ENCODE assay signal across 8 cellular contexts in genomic region chr1:16009030-16009460, GRCh38. TPM values are rescaled to one million over a fixed set of nuclear protein-coding genes. Genes with fewer than 3 reads are reported as not detected.
DNase-seq lines count a peak whose midpoint lies in the region; ATAC-seq, FAIRE-seq and TF ChIP-seq lines count a peak whose summit lies in the region.

No MANE protein-coding gene starts in this region.

- H3K27me3 Mint-ChIP-seq in CD14-positive monocyte (ENCODE audit: low read depth in 3 of 3), result peaks cover 6 to 11% (median 6%) of the 10 kb centered on the region in 3 donors

- H2BK12ac ChIP-seq in H1 (ENCODE audit: low read depth, low read length), result peak overlapping the region; percentile 94; the same call in 1 of the 2 replicates

- no peaks in the 10 kb centered on the region for H3K79me2 ChIP-seq in H1 (ENCODE audit: control insufficient read depth in 1 of 2, insufficient read depth in 2 of 2, low read length in 2 of 2)

- no peak overlapping the region for H4K91ac ChIP-seq in H1 (replicated peaks; ENCODE audit: insufficient read length, low read length)

- H3K4me2 ChIP-seq in H1 (ENCODE audit: insufficient read depth in 1 of 2, low read depth in 2 of 2, low read length in 2 of 2), result no peak overlapping the region

- POLR2A ChIA-PET in HEK293 (lab: Yijun Ruan, JAX) (no interaction called here), H1 (lab: Charles Lee; ENCODE audit: partially characterized antibody) (no interaction called here)

- no peak overlapping the region for H3K18ac ChIP-seq in H1 (ENCODE audit: extremely low read depth, low read length)

- no peak overlapping the region for H3K14ac ChIP-seq in H1 (ENCODE audit: insufficient read length)

- FAIRE-seq in H1 (lab: Jason Lieb, UNC), result peak; percentile 84

- H3K4me3 Mint-ChIP-seq in CD14-positive monocyte, result no peak overlapping the region

- no peak overlapping the region for H3K56ac ChIP-seq in H1 (replicated peaks; ENCODE audit: insufficient read length, low read depth, low read length)

- H2BK5ac ChIP-seq in H1 (ENCODE audit: low read depth, low read length), result peak overlapping the region; percentile 37; the same call in 1 of the 2 replicates

- H4K8ac ChIP-seq in H1 (ENCODE audit: extremely low read depth, insufficient read depth, low read length), result no peak overlapping the region

- H3K23ac ChIP-seq in H1 (ENCODE audit: insufficient read length), result no peak overlapping the region

- no peak overlapping the region for H2AK5ac ChIP-seq in H1 (ENCODE audit: low read depth, low read length)

- H3K4me1 ChIP-seq in HEK293 (ENCODE audit: control insufficient read depth, insufficient read depth, low read length), result no peaks in the 10 kb centered on the region
- peaks cover 3 to 14% (median 10%) of the 10 kb centered on the region in 4 experiments for H3K4me1 ChIP-seq in H1 (replicated peaks in 1 of 4; ENCODE audit: control insufficient read depth in 3 of 4, insufficient read depth in 4 of 4, low read length in 3 of 4)

- no peaks in the 10 kb centered on the region for H3K9me3 ChIP-seq in HEK293 (ENCODE audit: control insufficient read depth, insufficient read depth, low read depth, low read length)
- no peaks in the 10 kb centered on the region for H3K9me3 ChIP-seq in H1 (ENCODE audit: insufficient read depth in 2 of 2, low read depth in 1 of 2, low read length in 1 of 2)

- no peak overlapping the region for H3K4ac ChIP-seq in H1 (replicated peaks; ENCODE audit: insufficient read length, low read depth, low read length)

- H3K27ac ChIP-seq in HEK293 (ENCODE audit: extremely low read depth, low read depth, low read length), result no peak overlapping the region
- H3K27ac ChIP-seq in H1 (ENCODE audit: low read depth, low read length), result no peak overlapping the region

- no peak for ATAC-seq in HG03025 (IDR thresholded peaks at IDR 0.05; ENCODE audit: low FRiP score, unreplicated experiment)

- H3K4me1 Mint-ChIP-seq in CD14-positive monocyte, result peaks cover 9% of the 10 kb centered on the region

- TF ChIP-seq RAD21 in H1 (IDR thresholded peaks at IDR 0.05 in 1 of 2, conservative IDR thresholded peaks at IDR 0.05 in 1 of 2; ENCODE audit: low read depth in 2 of 2, low read length in 2 of 2), result peak; percentile 99

- H3K9me3 Mint-ChIP-seq in CD14-positive monocyte, result no peaks in the 10 kb centered on the region

- H4K20me1 ChIP-seq in H1 (replicated peaks in 1 of 2; ENCODE audit: control insufficient read depth in 1 of 2, insufficient read depth in 2 of 2, low read length in 2 of 2), result no peaks in the 10 kb centered on the region

- no peak for TF ChIP-seq POLR2A in H1 (IDR thresholded peaks at IDR 0.05; ENCODE audit: control extremely low read depth in 1 of 2, low read depth in 2 of 2, low read length in 2 of 2)

- no peaks in the 10 kb centered on the region; the same call in 1 of the 2 replicates for H3K23me2 ChIP-seq in H1 (ENCODE audit: low read depth, low read length)

- peak; percentile 79 for DNase-seq in CD14-positive monocyte (ENCODE audit: low spot score)
- DNase-seq in NCI-H774 (lab: John Stamatoyannopoulos, UW), result peak; percentile 2
- DNase-seq in activated CD8-positive, alpha-beta memory T cell treated with anti-CD3 and anti-CD28 coated beads for 4 hours (ENCODE audit: low read depth in 2 of 2), result peak; percentile 56
- DNase-seq in H1 (ENCODE audit: low read depth in 1 of 2, low spot score in 2 of 2), result peak; percentile 64 to 98
- DNase-seq in mucosa of gallbladder (ENCODE audit: low spot score), result peak; percentile 79
- peak; percentile 91 for DNase-seq in stimulated activated CD8-positive, alpha-beta memory T cell treated with anti-CD3 and anti-CD28 coated beads, Interleukin-4, amount 100 ng/mL, for 48 hours

- intact Hi-C loops in CD14-positive monocyte (cut with micrococcal nuclease), result loop anchor here (2.0 to 10.0 kb wide), 3 partner anchors 24 to 176 kb away; no protein-coding TSS in a partner anchor

- H3K27ac Mint-ChIP-seq in CD14-positive monocyte, result no peak overlapping the region

- no peak for TF ChIP-seq EP300 in H1 (IDR thresholded peaks at IDR 0.05; ENCODE audit: borderline replicate concordance in 1 of 2, low read depth in 2 of 2, low read length in 2 of 2)

- H3K36me3 ChIP-seq in HEK293 (ENCODE audit: control insufficient read depth in 2 of 2, insufficient read depth in 1 of 2, low read length in 2 of 2) (no peaks in the 10 kb centered on the region), H1 (ENCODE audit: control insufficient read depth in 2 of 4, insufficient read depth in 4 of 4, low read length in 3 of 4) (no peaks in the 10 kb centered on the region)

- H2BK15ac ChIP-seq in H1 (ENCODE audit: low read length), result no peak overlapping the region

- no peaks in the 10 kb centered on the region for H3K79me1 ChIP-seq in H1 (ENCODE audit: low read depth, low read length)

- CTCF ChIA-PET in HEK293 (lab: Yijun Ruan, JAX) (interaction anchor here (0.6 to 4.7 kb wide), 25 partner anchors 8 to 971 kb away, joined by 3 to 47 read pairs (median 4); partner anchors contain the start of genes FAM131C and HSPB7), H1 (lab: Charles Lee; ENCODE audit: partially characterized antibody) (interaction anchor here (0.6 to 8.9 kb wide), 37 partner anchors 7 to 218 kb away, joined by 3 to 74 read pairs (median 6); partner anchors contain the start of genes CLCNKA, CLCNKB and HSPB7)

- H3K27me3 ChIP-seq in H1 (replicated peaks in 1 of 4; ENCODE audit: control insufficient read depth in 3 of 4, extremely low read depth in 1 of 4, insufficient read depth in 3 of 4, low read length in 3 of 4), result no peaks in the 10 kb centered on the region; a peak in 1 of 7 replicates

- 1% methylated on average over 4 of the region's 4 CpGs; no CpG with 5 or more reads in 1 of the 2 experiments for WGBS in H1 (ENCODE audit: extremely low coverage in 1 of 2, insufficient coverage in 1 of 2, insufficient read length in 1 of 2, insufficient replicate concordance in 2 of 2, low coverage in 1 of 2, low lambda C conversion rate in 2 of 2, missing lambda C conversion rate in 1 of 2), 2 experiments

- TF ChIP-seq CTCF in CD14-positive monocyte (IDR thresholded peaks at IDR 0.05) (peak; percentile 99), HEK293 (tag by site-specific recombination; IDR thresholded peaks at IDR 0.05) (peak; percentile 84), H1 (IDR thresholded peaks at IDR 0.05; ENCODE audit: control extremely low read depth in 1 of 3, insufficient read depth in 1 of 3, low read depth in 1 of 3, low read length in 3 of 3) (peak; percentile 96 to 100 (median 96))

- no peak overlapping the region for H2BK20ac ChIP-seq in H1 (ENCODE audit: low read length)

- no peak overlapping the region for H4K5ac ChIP-seq in H1 (ENCODE audit: insufficient read length, low read depth, low read length)

- H2AFZ ChIP-seq in H1 (ENCODE audit: low read length), result no peak overlapping the region

- H2BK120ac ChIP-seq in H1 (replicated peaks; ENCODE audit: low read depth, low read length), result no peak overlapping the region

- H3K9ac ChIP-seq in H1 (replicated peaks in 1 of 4; ENCODE audit: extremely low read depth in 1 of 4, low read depth in 3 of 4, low read length in 3 of 4), result no peak overlapping the region

- H3K4me3 ChIP-seq in HEK293 (ENCODE audit: low read depth, low read length) (no peak overlapping the region), H1 (ENCODE audit: extremely low read depth in 1 of 4, insufficient read depth in 2 of 4, low read depth in 3 of 4, low read length in 4 of 4) (no peak overlapping the region)

- no peaks in the 10 kb centered on the region for H3K36me3 Mint-ChIP-seq in CD14-positive monocyte

RNA-seq across cellular contexts. Expression of gene SRARP, which starts 5.0 kb away (rescaled TPM):
- not detected for polyA plus RNA-seq in CD14-positive monocyte
- not detected in 2 replicates for total RNA-seq in H1 (2021; fragmentation: NEBNext Ultra II Directional; extraction: Animal tissue kit (Norgen Biotek cat#: 25700))
- not detected in 2 replicates for polyA plus RNA-seq in H1 (2011; rRNA removed)
- polyA plus RNA-seq in H1 (2011; cell fraction: cytosol; rRNA removed), result not detected
- polyA plus RNA-seq in H1 (2011; cell fraction: nucleus; rRNA removed), result not detected
- not detected in 4 replicates for polyA plus RNA-seq in H1 (2012, experiment 1 of 2)
- not detected for polyA plus RNA-seq in H1 (2012, experiment 2 of 2)
- polyA plus RNA-seq in H1 (2013, experiment 1 of 2), result not detected
- 0.02 TPM for polyA plus RNA-seq in H1 (2013, experiment 2 of 2)
- polyA minus RNA-seq in H1 (2011; rRNA and poly(A)+ RNA removed), result not detected in 2 replicates
- polyA minus RNA-seq in H1 (2011; cell fraction: cytosol; rRNA and poly(A)+ RNA removed), result not detected
- polyA minus RNA-seq in H1 (2011; cell fraction: nucleus; rRNA and poly(A)+ RNA removed), result not detected
- total RNA-seq in mucosa of gallbladder, result not detected

RNA-seq across cellular contexts. Expression of gene HSPB7, which starts 8.8 kb away (rescaled TPM):
- polyA plus RNA-seq in CD14-positive monocyte, result not detected
- total RNA-seq in H1 (2021; fragmentation: NEBNext Ultra II Directional; extraction: Animal tissue kit (Norgen Biotek cat#: 25700)), result not detected in 2 replicates
- 0.19 TPM in 1 of 2 replicates, not detected in the other for polyA plus RNA-seq in H1 (2011; rRNA removed)
- 0.14 TPM for polyA plus RNA-seq in H1 (2011; cell fraction: cytosol; rRNA removed)
- polyA plus RNA-seq in H1 (2011; cell fraction: nucleus; rRNA removed), result 0.54 TPM
- 0.13 to 0.64 TPM (median 0.33 TPM) in 4 replicates for polyA plus RNA-seq in H1 (2012, experiment 1 of 2)
- not detected for polyA plus RNA-seq in H1 (2012, experiment 2 of 2)
- polyA plus RNA-seq in H1 (2013, experiment 1 of 2), result 0.04 TPM
- 0.02 TPM for polyA plus RNA-seq in H1 (2013, experiment 2 of 2)
- not detected in 2 replicates for polyA minus RNA-seq in H1 (2011; rRNA and poly(A)+ RNA removed)
- polyA minus RNA-seq in H1 (2011; cell fraction: cytosol; rRNA and poly(A)+ RNA removed), result not detected
- polyA minus RNA-seq in H1 (2011; cell fraction: nucleus; rRNA and poly(A)+ RNA removed), result 0.20 TPM
- total RNA-seq in mucosa of gallbladder, result 187 TPM

RNA-seq across cellular contexts. Expression of gene CLCNKA, which starts 12.8 kb away (rescaled TPM):
- polyA plus RNA-seq in CD14-positive monocyte, result not detected
- 0.95 and 1.3 TPM in 2 replicates for total RNA-seq in H1 (2021; fragmentation: NEBNext Ultra II Directional; extraction: Animal tissue kit (Norgen Biotek cat#: 25700))
- 2.0 and 3.9 TPM in 2 replicates for polyA plus RNA-seq in H1 (2011; rRNA removed)
- polyA plus RNA-seq in H1 (2011; cell fraction: cytosol; rRNA removed), result 2.8 TPM
- polyA plus RNA-seq in H1 (2011; cell fraction: nucleus; rRNA removed), result 22.4 TPM
- polyA plus RNA-seq in H1 (2012, experiment 1 of 2), result 0.77 to 2.4 TPM (median 0.99 TPM) in 4 replicates
- polyA plus RNA-seq in H1 (2012, experiment 2 of 2), result 0.42 TPM
- 1.6 TPM for polyA plus RNA-seq in H1 (2013, experiment 1 of 2)
- 1.5 TPM for polyA plus RNA-seq in H1 (2013, experiment 2 of 2)
- polyA minus RNA-seq in H1 (2011; rRNA and poly(A)+ RNA removed), result 0.80 and 1.0 TPM in 2 replicates
- not detected for polyA minus RNA-seq in H1 (2011; cell fraction: cytosol; rRNA and poly(A)+ RNA removed)
- polyA minus RNA-seq in H1 (2011; cell fraction: nucleus; rRNA and poly(A)+ RNA removed), result 2.7 TPM
- total RNA-seq in mucosa of gallbladder, result 0.32 TPM

RNA-seq across cellular contexts. Expression of gene ZBTB17, which starts 33.1 kb away (rescaled TPM):
- 1 to 10 TPM; 2.8 to 7.6 TPM for polyA plus RNA-seq in CD14-positive monocyte
- 24.3 and 24.7 TPM in 2 replicates for total RNA-seq in H1 (2021; fragmentation: NEBNext Ultra II Directional; extraction: Animal tissue kit (Norgen Biotek cat#: 25700))
- 36.2 and 58.6 TPM in 2 replicates for polyA plus RNA-seq in H1 (2011; rRNA removed)
- polyA plus RNA-seq in H1 (2011; cell fraction: cytosol; rRNA removed), result 44.4 TPM
- polyA plus RNA-seq in H1 (2011; cell fraction: nucleus; rRNA removed), result 137 TPM
- 14.4 to 31.6 TPM (median 26.8 TPM) in 4 replicates for polyA plus RNA-seq in H1 (2012, experiment 1 of 2)
- 25.5 TPM for polyA plus RNA-seq in H1 (2012, experiment 2 of 2)
- 17.0 TPM for polyA plus RNA-seq in H1 (2013, experiment 1 of 2)
- 16.2 TPM for polyA plus RNA-seq in H1 (2013, experiment 2 of 2)
- polyA minus RNA-seq in H1 (2011; rRNA and poly(A)+ RNA removed), result 27.1 and 35.6 TPM in 2 replicates
- 20.1 TPM for polyA minus RNA-seq in H1 (2011; cell fraction: cytosol; rRNA and poly(A)+ RNA removed)
- polyA minus RNA-seq in H1 (2011; cell fraction: nucleus; rRNA and poly(A)+ RNA removed), result 32.4 TPM
- total RNA-seq in mucosa of gallbladder, result 41.3 TPM

RNA-seq across cellular contexts. Expression of gene CLCNKB, which starts 34.5 kb away (rescaled TPM):
- polyA plus RNA-seq in CD14-positive monocyte (not detected), H1 (2011; rRNA removed) (3.5 and 5.7 TPM in 2 replicates)
- total RNA-seq in H1 (2021; fragmentation: NEBNext Ultra II Directional; extraction: Animal tissue kit (Norgen Biotek cat#: 25700)), result 1.2 and 1.4 TPM in 2 replicates
- polyA plus RNA-seq in H1 (2011; cell fraction: cytosol; rRNA removed), result 4.0 TPM
- 14.0 TPM for polyA plus RNA-seq in H1 (2011; cell fraction: nucleus; rRNA removed)
- polyA plus RNA-seq in H1 (2012, experiment 1 of 2), result 1.8 to 3.3 TPM (median 2.4 TPM) in 4 replicates
- 1.6 TPM for polyA plus RNA-seq in H1 (2012, experiment 2 of 2)
- 2.6 TPM for polyA plus RNA-seq in H1 (2013, experiment 1 of 2)
- 2.0 TPM for polyA plus RNA-seq in H1 (2013, experiment 2 of 2)
- polyA minus RNA-seq in H1 (2011; rRNA and poly(A)+ RNA removed), result 1.4 and 3.3 TPM in 2 replicates
- 1.8 TPM for polyA minus RNA-seq in H1 (2011; cell fraction: cytosol; rRNA and poly(A)+ RNA removed)
- polyA minus RNA-seq in H1 (2011; cell fraction: nucleus; rRNA and poly(A)+ RNA removed), result 2.1 TPM
- 0.63 TPM for total RNA-seq in mucosa of gallbladder

Comparison
In these comparisons a context has a peak if more than half of its experiments do, and no peak if none do; other contexts are left out.
1. DNase-seq: peak in every context shown above with its lines; median percentile 91 in stimulated activated CD8-positive, alpha-beta memory T cell treated with anti-CD3 and anti-CD28 coated beads, Interleukin-4, amount 100 ng/mL, for 48 hours; 81 in H1; 79 in CD14-positive monocyte; 79 in mucosa of gallbladder; 56 in activated CD8-positive, alpha-beta memory T cell treated with anti-CD3 and anti-CD28 coated beads for 4 hours; 2 in NCI-H774.
2. RNA of gene HSPB7, which starts 8.8 kb away (total RNA-seq): 187 TPM in mucosa of gallbladder (single experiment); not detected in H1; every median in the first group is over 100 times any median in the second.
3. Peak in every context shown above with its lines, with median percentiles within 50 percentile points of each other: CTCF ChIP-seq.